ENCODE assay signal across 8 cellular contexts in the genomic region with DNA sequence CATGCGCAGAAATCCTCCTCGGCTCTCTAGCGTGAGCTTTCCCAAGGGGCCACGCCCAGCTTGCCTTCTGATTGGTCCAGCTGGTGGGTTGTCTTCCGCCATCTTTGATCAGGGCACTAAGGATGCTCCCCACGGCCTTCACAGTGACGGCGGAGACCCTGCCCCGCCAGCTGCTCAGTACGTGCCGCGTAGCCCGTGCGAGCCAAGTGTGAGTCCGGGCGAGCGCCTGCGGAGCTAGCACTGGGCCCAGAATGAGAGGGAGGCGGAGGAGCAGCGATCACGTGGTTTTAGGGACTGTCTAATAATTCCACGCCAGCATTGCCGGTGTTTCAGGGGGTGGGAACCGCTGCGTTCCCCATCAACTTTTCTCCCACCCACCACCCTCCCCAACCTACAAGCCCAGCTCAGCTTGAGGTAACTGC. TPM values are rescaled to one million over a fixed set of nuclear protein-coding genes. Genes with fewer than 3 reads are reported as not detected.
A peak's percentile ranks its signal among the peaks of the same experiment; 100 is the strongest.
DNase-seq lines count a peak whose midpoint lies in the region; ATAC-seq and TF ChIP-seq lines count a peak whose summit lies in the region.

No MANE protein-coding gene starts in this region.

- H3K27ac Mint-ChIP-seq in activated naive CD8-positive, alpha-beta T cell treated with anti-CD3 and anti-CD28 coated beads for 36 hours, result peak overlapping the region; percentile 97
- H3K27ac Mint-ChIP-seq in glutamatergic neuron (ENCODE audit: unreplicated experiment), result peak overlapping the region; percentile 98

- ATAC-seq in HG02642 (IDR thresholded peaks at IDR 0.05; ENCODE audit: poor library complexity, unreplicated experiment), result peak; percentile 85
- peak; percentile 86 for ATAC-seq in omental fat pad (ENCODE audit: low FRiP score)
- ATAC-seq in thoracic aorta (ENCODE audit: insufficient number of reproducible peaks, low FRiP score, low read depth), result peak; percentile 86

- peaks cover 49% of the 10 kb centered on the region for H3K36me3 Mint-ChIP-seq in activated naive CD8-positive, alpha-beta T cell treated with anti-CD3 and anti-CD28 coated beads for 36 hours
- H3K36me3 Mint-ChIP-seq in glutamatergic neuron (ENCODE audit: unreplicated experiment), result no peaks in the 10 kb centered on the region

- H3K27me3 ChIP-seq in thoracic aorta (replicated peaks; ENCODE audit: insufficient read depth), result no peaks in the 10 kb centered on the region

- H3K4me1 Mint-ChIP-seq in activated naive CD8-positive, alpha-beta T cell treated with anti-CD3 and anti-CD28 coated beads for 36 hours, result peaks cover 52% of the 10 kb centered on the region
- H3K4me1 Mint-ChIP-seq in glutamatergic neuron (ENCODE audit: low read depth, unreplicated experiment), result peaks cover 7% of the 10 kb centered on the region

- peaks cover 2% of the 10 kb centered on the region for H3K36me3 ChIP-seq in thoracic aorta

- H3K4me3 ChIP-seq in thoracic aorta, result peak overlapping the region; percentile 83

- peaks cover 19 to 53% of the 10 kb centered on the region in 2 donors for H3K4me1 ChIP-seq in thoracic aorta (ENCODE audit: control insufficient read depth in 1 of 2, low read depth in 2 of 2)

- peak overlapping the region; percentile 97 to 98 for H3K27ac ChIP-seq in thoracic aorta

- TF ChIP-seq POLR2A in GM10847 (IDR thresholded peaks at IDR 0.05; ENCODE audit: extremely low read depth, insufficient read length), result peak; percentile 27

- H3K27me3 Mint-ChIP-seq in activated naive CD8-positive, alpha-beta T cell treated with anti-CD3 and anti-CD28 coated beads for 36 hours, result no peaks in the 10 kb centered on the region
- no peaks in the 10 kb centered on the region for H3K27me3 Mint-ChIP-seq in glutamatergic neuron (ENCODE audit: unreplicated experiment)

- H3K9me3 Mint-ChIP-seq in activated naive CD8-positive, alpha-beta T cell treated with anti-CD3 and anti-CD28 coated beads for 36 hours, result no peaks in the 10 kb centered on the region
- H3K9me3 Mint-ChIP-seq in glutamatergic neuron (ENCODE audit: unreplicated experiment), result peaks cover 6% of the 10 kb centered on the region

- H3K4me3 Mint-ChIP-seq in activated naive CD8-positive, alpha-beta T cell treated with anti-CD3 and anti-CD28 coated beads for 36 hours, result peak overlapping the region; percentile 91
- H3K4me3 Mint-ChIP-seq in glutamatergic neuron (ENCODE audit: unreplicated experiment), result peak overlapping the region; percentile 92

- TF ChIP-seq CTCF in glutamatergic neuron (IDR thresholded peaks at IDR 0.05; ENCODE audit: partially characterized antibody, unreplicated experiment) (no peak), omental fat pad (IDR thresholded peaks at IDR 0.05) (no peak), thoracic aorta (IDR thresholded peaks at IDR 0.05) (no peak)

- no peaks in the 10 kb centered on the region for H3K9me3 ChIP-seq in thoracic aorta

- DNase-seq in NCI-H1105 (lab: John Stamatoyannopoulos, UW) (peak; percentile 99), SKM-1 (lab: John Stamatoyannopoulos, UW; ENCODE audit: unreplicated experiment) (peak; percentile 100), glutamatergic neuron (peak; percentile 97), omental fat pad (ENCODE audit: low spot score) (peak; percentile 94), thoracic aorta (ENCODE audit: low spot score) (peak; percentile 97)
- DNase-seq in activated naive CD8-positive, alpha-beta T cell treated with anti-CD3 and anti-CD28 coated beads for 36 hours, result peak; percentile 98

RNA-seq across cellular contexts. Expression of a gene that starts 1.6 kb away (rescaled TPM):
- total RNA-seq in activated naive CD8-positive, alpha-beta T cell treated with anti-CD3 and anti-CD28 coated beads for 36 hours, result 100 to 1,000 TPM; 109 to 114 TPM
- total RNA-seq in glutamatergic neuron (ENCODE audit: unreplicated experiment) (5.8 TPM), omental fat pad (10 to 100 TPM; 11.2 to 14.7 (median 14.1) TPM), thoracic aorta (1 to 10 TPM; 1.9 to 6.4 TPM)

RNA-seq across cellular contexts. Expression of a gene that starts 27.2 kb away (rescaled TPM):
- total RNA-seq in activated naive CD8-positive, alpha-beta T cell treated with anti-CD3 and anti-CD28 coated beads for 36 hours, result 1 to 10 TPM; 9.1 to 9.4 TPM
- 0.76 TPM for total RNA-seq in glutamatergic neuron (ENCODE audit: unreplicated experiment)
- total RNA-seq in omental fat pad, result 1 to 10 TPM; 3.0 to 8.8 (median 5.0) TPM
- total RNA-seq in thoracic aorta, result 10 to 100 TPM in 1 of 2 donors, 1 to 10 TPM in 1; 6.4 to 18.3 TPM

RNA-seq across cellular contexts. Expression of a gene that starts 36.8 kb away (rescaled TPM):
- total RNA-seq in activated naive CD8-positive, alpha-beta T cell treated with anti-CD3 and anti-CD28 coated beads for 36 hours, result 1 to 10 TPM; 3.3 to 3.9 TPM
- total RNA-seq in glutamatergic neuron (ENCODE audit: unreplicated experiment) (43.1 TPM), omental fat pad (10 to 100 TPM in 3 of 4 donors, 1 to 10 TPM in 1; 6.7 to 16.9 (median 11.8) TPM), thoracic aorta (10 to 100 TPM; 11.4 to 11.6 TPM)

RNA-seq across cellular contexts. Expression of a gene that starts 47.8 kb away (rescaled TPM):
- total RNA-seq in activated naive CD8-positive, alpha-beta T cell treated with anti-CD3 and anti-CD28 coated beads for 36 hours, result not detected
- total RNA-seq in glutamatergic neuron (ENCODE audit: unreplicated experiment), result not detected
- not detected for total RNA-seq in omental fat pad
- not detected for total RNA-seq in thoracic aorta

Comparison
In these comparisons a context has a peak if more than half of its experiments do, and no peak if none do; other contexts are left out.
1. Peak in every context shown above with its lines: DNase-seq, ATAC-seq, H3K4me3 ChIP-seq and H3K27ac ChIP-seq.
2. RNA of a gene that starts 1.6 kb away (total RNA-seq): 109 to 114 TPM in activated naive CD8-positive, alpha-beta T cell treated with anti-CD3 and anti-CD28 coated beads for 36 hours; 11.2 to 14.7 TPM in omental fat pad, 1.9 to 6.4 TPM in thoracic aorta and 5.8 TPM in glutamatergic neuron (single experiment); every median in the first group is over 4 times any median in the second.